10 cellular contexts compared by ENCODE assay signal in genomic region chr2:105235388-105236059, GRCh38. TPM values are rescaled to one million over a fixed set of nuclear protein-coding genes. Genes with fewer than 3 reads are reported as not detected.
DNase-seq lines count a peak whose midpoint lies in the region; ATAC-seq and TF ChIP-seq lines count a peak whose summit lies in the region.
"Had no signal": no experiment of that assay in that cellular context is flagged by ENCODE, and none has a peak within 500 bp of the region (broad histone marks: within the 10 kb centered on the region; RNA-seq: fewer than 3 reads in every experiment).

No MANE protein-coding gene starts in this region.

- peak; percentile 71 for TF ChIP-seq CTCF in WTC11 (IDR thresholded peaks at IDR 0.05)
- TF ChIP-seq CTCF in cardiac fibroblast (IDR thresholded peaks at IDR 0.05; ENCODE audit: low read depth, low read length) = peak; percentile 73

- ATAC-seq in HG03039 (IDR thresholded peaks at IDR 0.05; ENCODE audit: unreplicated experiment) = peak; percentile 53
- peak; percentile 80 for ATAC-seq in WTC11
- ATAC-seq in left colon = peak; percentile 86

- CTCF ChIA-PET in WTC11 (lab: Charles Lee) = interaction anchor here (0.6 to 7.7 kb wide), 41 partner anchors 8 to 362 kb away, joined by 3 to 200 read pairs (median 4); partner anchors contain the start of genes MRPS9 and TGFBRAP1

- H3K27ac Mint-ChIP-seq in WTC11 = no peak overlapping the region
- H3K27ac Mint-ChIP-seq: stimulated activated naive CD8-positive, alpha-beta T cell treated with anti-CD3 and anti-CD28 coated beads, Interleukin-15, Interleukin-2, amounts not matched to agents 100 ng/mL and 50 ng/mL, for 24 hours had no signal

- H3K36me3 Mint-ChIP-seq in WTC11 = no peaks in the 10 kb centered on the region

- DNase-seq in NCI-H1417 (lab: John Stamatoyannopoulos, UW) = peak; percentile 44 to 76 (median 68)
- DNase-seq in NCI-H1417 treated with DMSO at 0.1 percent for 48 hours (lab: John Stamatoyannopoulos, UW) = no peak
- peak; percentile 74 for DNase-seq in NCI-H2227 (lab: John Stamatoyannopoulos, UW; ENCODE audit: unreplicated experiment)
- peak; percentile 88 for DNase-seq in WTC11 (ENCODE audit: low spot score)
- peak; percentile 85 to 88 for DNase-seq in cardiac fibroblast (ENCODE audit: low read depth in 2 of 2)
- peak; percentile 56 to 92 for DNase-seq in left colon
- peak; percentile 71 to 82 for DNase-seq in stimulated activated CD4-positive, alpha-beta T cell treated with anti-CD3 and anti-CD28 coated beads, Interleukin-2, amount 100 ng/mL, for 24 hours

- POLR2A ChIA-PET in WTC11 (lab: Charles Lee) = no interaction called here

- H3K4me3 ChIP-seq in cardiac fibroblast (replicated peaks in 1 of 2; ENCODE audit: low read depth in 2 of 2, low read length in 2 of 2) = no peak overlapping the region
- H3K4me3 ChIP-seq: BLaER1 had no signal

- intact Hi-C loops in left colon (cut with DNase I, micrococcal nuclease) = loop anchor here (2.0 to 10.0 kb wide), 2 partner anchors 121 kb away; no protein-coding TSS in a partner anchor

- peaks cover 20% of the 10 kb centered on the region for H3K4me1 Mint-ChIP-seq in WTC11

- no peak overlapping the region for H3K4me3 Mint-ChIP-seq in WTC11
- H3K4me3 Mint-ChIP-seq: stimulated activated naive CD8-positive, alpha-beta T cell treated with anti-CD3 and anti-CD28 coated beads, Interleukin-15, Interleukin-2, amounts not matched to agents 100 ng/mL and 50 ng/mL, for 24 hours had no signal

- no peaks in the 10 kb centered on the region for H3K9me3 Mint-ChIP-seq in WTC11
- H3K9me3 Mint-ChIP-seq: stimulated activated naive CD8-positive, alpha-beta T cell treated with anti-CD3 and anti-CD28 coated beads, Interleukin-15, Interleukin-2, amounts not matched to agents 100 ng/mL and 50 ng/mL, for 24 hours had no signal

- H3K27me3 Mint-ChIP-seq in WTC11 (ENCODE audit: low read depth) = peaks cover 29% of the 10 kb centered on the region

TF ChIP-seq in WTC11, 78 proteins besides CTCF, POLR2A, EP300 and RAD21:
- TF ChIP-seq NFATC4 (CRISPR knock-in tag; IDR thresholded peaks at IDR 0.05) (no peak), CREB1 (CRISPR knock-in tag; IDR thresholded peaks at IDR 0.05) (no peak), PREB (CRISPR knock-in tag; IDR thresholded peaks at IDR 0.05; ENCODE audit: borderline replicate concordance) (no peak), ZNF219 (CRISPR knock-in tag; IDR thresholded peaks at IDR 0.05; ENCODE audit: borderline replicate concordance) (no peak), E2F4 (CRISPR knock-in tag; IDR thresholded peaks at IDR 0.05; ENCODE audit: borderline replicate concordance, low read depth) (no peak), NR1H2 (CRISPR knock-in tag; IDR thresholded peaks at IDR 0.05) (no peak), GABPB1 (CRISPR knock-in tag; IDR thresholded peaks at IDR 0.05) (no peak), GTF2I (CRISPR knock-in tag; conservative IDR thresholded peaks at IDR 0.05) (no peak)
- TF ChIP-seq, protein P1, sequence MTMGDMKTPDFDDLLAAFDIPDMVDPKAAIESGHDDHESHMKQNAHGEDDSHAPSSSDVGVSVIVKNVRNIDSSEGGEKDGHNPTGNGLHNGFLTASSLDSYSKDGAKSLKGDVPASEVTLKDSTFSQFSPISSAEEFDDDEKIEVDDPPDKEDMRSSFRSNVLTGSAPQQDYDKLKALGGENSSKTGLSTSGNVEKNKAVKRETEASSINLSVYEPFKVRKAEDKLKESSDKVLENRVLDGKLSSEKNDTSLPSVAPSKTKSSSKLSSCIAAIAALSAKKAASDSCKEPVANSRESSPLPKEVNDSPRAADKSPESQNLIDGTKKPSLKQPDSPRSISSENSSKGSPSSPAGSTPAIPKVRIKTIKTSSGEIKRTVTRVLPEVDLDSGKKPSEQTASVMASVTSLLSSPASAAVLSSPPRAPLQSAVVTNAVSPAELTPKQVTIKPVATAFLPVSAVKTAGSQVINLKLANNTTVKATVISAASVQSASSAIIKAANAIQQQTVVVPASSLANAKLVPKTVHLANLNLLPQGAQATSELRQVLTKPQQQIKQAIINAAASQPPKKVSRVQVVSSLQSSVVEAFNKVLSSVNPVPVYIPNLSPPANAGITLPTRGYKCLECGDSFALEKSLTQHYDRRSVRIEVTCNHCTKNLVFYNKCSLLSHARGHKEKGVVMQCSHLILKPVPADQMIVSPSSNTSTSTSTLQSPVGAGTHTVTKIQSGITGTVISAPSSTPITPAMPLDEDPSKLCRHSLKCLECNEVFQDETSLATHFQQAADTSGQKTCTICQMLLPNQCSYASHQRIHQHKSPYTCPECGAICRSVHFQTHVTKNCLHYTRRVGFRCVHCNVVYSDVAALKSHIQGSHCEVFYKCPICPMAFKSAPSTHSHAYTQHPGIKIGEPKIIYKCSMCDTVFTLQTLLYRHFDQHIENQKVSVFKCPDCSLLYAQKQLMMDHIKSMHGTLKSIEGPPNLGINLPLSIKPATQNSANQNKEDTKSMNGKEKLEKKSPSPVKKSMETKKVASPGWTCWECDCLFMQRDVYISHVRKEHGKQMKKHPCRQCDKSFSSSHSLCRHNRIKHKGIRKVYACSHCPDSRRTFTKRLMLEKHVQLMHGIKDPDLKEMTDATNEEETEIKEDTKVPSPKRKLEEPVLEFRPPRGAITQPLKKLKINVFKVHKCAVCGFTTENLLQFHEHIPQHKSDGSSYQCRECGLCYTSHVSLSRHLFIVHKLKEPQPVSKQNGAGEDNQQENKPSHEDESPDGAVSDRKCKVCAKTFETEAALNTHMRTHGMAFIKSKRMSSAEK (CRISPR knock-in tag; IDR thresholded peaks at IDR 0.05; ENCODE audit: borderline replicate concordance) = no peak
- TF ChIP-seq, protein P2, sequence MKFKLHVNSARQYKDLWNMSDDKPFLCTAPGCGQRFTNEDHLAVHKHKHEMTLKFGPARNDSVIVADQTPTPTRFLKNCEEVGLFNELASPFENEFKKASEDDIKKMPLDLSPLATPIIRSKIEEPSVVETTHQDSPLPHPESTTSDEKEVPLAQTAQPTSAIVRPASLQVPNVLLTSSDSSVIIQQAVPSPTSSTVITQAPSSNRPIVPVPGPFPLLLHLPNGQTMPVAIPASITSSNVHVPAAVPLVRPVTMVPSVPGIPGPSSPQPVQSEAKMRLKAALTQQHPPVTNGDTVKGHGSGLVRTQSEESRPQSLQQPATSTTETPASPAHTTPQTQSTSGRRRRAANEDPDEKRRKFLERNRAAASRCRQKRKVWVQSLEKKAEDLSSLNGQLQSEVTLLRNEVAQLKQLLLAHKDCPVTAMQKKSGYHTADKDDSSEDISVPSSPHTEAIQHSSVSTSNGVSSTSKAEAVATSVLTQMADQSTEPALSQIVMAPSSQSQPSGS (CRISPR knock-in tag; IDR thresholded peaks at IDR 0.05; ENCODE audit: borderline replicate concordance, low read depth) = no peak
- TF ChIP-seq, protein P3, sequence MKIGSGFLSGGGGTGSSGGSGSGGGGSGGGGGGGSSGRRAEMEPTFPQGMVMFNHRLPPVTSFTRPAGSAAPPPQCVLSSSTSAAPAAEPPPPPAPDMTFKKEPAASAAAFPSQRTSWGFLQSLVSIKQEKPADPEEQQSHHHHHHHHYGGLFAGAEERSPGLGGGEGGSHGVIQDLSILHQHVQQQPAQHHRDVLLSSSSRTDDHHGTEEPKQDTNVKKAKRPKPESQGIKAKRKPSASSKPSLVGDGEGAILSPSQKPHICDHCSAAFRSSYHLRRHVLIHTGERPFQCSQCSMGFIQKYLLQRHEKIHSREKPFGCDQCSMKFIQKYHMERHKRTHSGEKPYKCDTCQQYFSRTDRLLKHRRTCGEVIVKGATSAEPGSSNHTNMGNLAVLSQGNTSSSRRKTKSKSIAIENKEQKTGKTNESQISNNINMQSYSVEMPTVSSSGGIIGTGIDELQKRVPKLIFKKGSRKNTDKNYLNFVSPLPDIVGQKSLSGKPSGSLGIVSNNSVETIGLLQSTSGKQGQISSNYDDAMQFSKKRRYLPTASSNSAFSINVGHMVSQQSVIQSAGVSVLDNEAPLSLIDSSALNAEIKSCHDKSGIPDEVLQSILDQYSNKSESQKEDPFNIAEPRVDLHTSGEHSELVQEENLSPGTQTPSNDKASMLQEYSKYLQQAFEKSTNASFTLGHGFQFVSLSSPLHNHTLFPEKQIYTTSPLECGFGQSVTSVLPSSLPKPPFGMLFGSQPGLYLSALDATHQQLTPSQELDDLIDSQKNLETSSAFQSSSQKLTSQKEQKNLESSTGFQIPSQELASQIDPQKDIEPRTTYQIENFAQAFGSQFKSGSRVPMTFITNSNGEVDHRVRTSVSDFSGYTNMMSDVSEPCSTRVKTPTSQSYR (CRISPR knock-in tag; IDR thresholded peaks at IDR 0.05) = no peak
- TF ChIP-seq, protein P4, sequence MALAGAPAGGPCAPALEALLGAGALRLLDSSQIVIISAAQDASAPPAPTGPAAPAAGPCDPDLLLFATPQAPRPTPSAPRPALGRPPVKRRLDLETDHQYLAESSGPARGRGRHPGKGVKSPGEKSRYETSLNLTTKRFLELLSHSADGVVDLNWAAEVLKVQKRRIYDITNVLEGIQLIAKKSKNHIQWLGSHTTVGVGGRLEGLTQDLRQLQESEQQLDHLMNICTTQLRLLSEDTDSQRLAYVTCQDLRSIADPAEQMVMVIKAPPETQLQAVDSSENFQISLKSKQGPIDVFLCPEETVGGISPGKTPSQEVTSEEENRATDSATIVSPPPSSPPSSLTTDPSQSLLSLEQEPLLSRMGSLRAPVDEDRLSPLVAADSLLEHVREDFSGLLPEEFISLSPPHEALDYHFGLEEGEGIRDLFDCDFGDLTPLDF (CRISPR knock-in tag; IDR thresholded peaks at IDR 0.05) = no peak

RNA-seq across cellular contexts. Expression of gene GPR45, which starts 6.0 kb away (rescaled TPM):
- total RNA-seq in WTC11 (2021) (0.21 TPM in 1 of 3 replicates, not detected in the others), left colon (not detected)
